ENCODE assay signal across 8 cellular contexts in the genomic region with DNA sequence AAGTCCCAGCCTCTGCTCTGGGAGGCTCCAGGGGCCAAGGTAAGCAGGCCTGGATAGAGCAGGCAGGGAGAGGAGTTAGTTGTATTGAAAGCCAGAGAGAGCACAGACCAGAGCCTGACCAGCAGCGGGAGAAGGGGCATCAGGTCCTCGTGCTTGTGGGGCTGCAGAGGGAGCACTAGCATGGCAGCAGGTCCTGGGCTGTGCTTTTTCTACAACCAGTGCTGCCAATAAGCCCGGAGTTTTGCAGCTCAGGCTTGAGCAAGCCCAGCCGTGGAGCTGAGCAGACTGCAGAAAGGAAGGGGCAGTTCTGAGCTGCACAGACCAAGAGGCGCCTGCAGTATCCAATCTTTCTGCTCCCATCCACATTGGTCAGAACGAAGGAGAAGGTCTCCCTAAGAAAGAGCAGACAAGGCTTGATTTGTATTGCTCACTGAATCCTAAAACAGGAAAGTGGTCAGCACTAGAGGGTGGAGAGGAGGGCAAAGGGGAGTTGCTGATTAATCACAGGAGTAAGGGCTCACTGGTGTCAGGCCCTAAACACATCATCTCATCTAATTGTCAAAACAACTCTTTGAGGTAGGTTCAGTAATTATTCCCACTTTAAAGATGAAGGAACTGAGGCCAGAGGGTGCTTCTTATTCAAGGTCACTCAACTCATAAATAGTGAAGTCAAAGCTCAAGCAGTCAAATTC. TPM values are rescaled to one million over a fixed set of nuclear protein-coding genes. Genes with fewer than 3 reads are reported as not detected.
DNase-seq lines count a peak whose midpoint lies in the region; ATAC-seq and TF ChIP-seq lines count a peak whose summit lies in the region.

No MANE protein-coding gene starts in this region.

- H3K36me3 Mint-ChIP-seq in CD14-positive monocyte: peaks cover 49 to 50% of the 10 kb centered on the region in 2 donors
- peaks cover 14% of the 10 kb centered on the region for H3K36me3 Mint-ChIP-seq in endothelial cell (ENCODE audit: low read depth, unreplicated experiment)

- H3K4me1 Mint-ChIP-seq in CD14-positive monocyte: peaks cover 95% of the 10 kb centered on the region
- H3K4me1 Mint-ChIP-seq in endothelial cell (ENCODE audit: unreplicated experiment): peaks cover 47% of the 10 kb centered on the region

- TF ChIP-seq CTCF in CD14-positive monocyte (IDR thresholded peaks at IDR 0.05) (peak; percentile 57), endothelial cell (IDR thresholded peaks at IDR 0.05; ENCODE audit: unreplicated experiment) (peak; percentile 25), lower leg skin (IDR thresholded peaks at IDR 0.05) (no peak)

- H3K27ac Mint-ChIP-seq in CD14-positive monocyte (peak overlapping the region in 5 of 7 donors; percentile 22 to 80 (median 36)), endothelial cell (ENCODE audit: unreplicated experiment) (peak overlapping the region; percentile 42)

- peaks cover 0 to 2% (median 0%) of the 10 kb centered on the region in 7 donors for H3K9me3 Mint-ChIP-seq in CD14-positive monocyte
- no peaks in the 10 kb centered on the region for H3K9me3 Mint-ChIP-seq in endothelial cell (ENCODE audit: unreplicated experiment)

- 55 to 65% methylated on average over 6 of the region's 6 CpGs for WGBS in lower leg skin, 2 donors

- H3K4me3 Mint-ChIP-seq in CD14-positive monocyte: peak overlapping the region; percentile 34 to 55
- no peak overlapping the region for H3K4me3 Mint-ChIP-seq in endothelial cell (ENCODE audit: unreplicated experiment)

- intact Hi-C loops in CD14-positive monocyte (cut with micrococcal nuclease) (no loop called here), lower leg skin (cut with DNase I; ENCODE audit: low total_unique reads) (no loop called here)

- H3K27me3 Mint-ChIP-seq in CD14-positive monocyte (ENCODE audit: low read depth in 3 of 3) (no peaks in the 10 kb centered on the region), endothelial cell (ENCODE audit: unreplicated experiment) (peaks cover 20% of the 10 kb centered on the region)

- no peak for DNase-seq in CD14-positive monocyte (ENCODE audit: low spot score)
- DNase-seq in endothelial cell (ENCODE audit: low spot score): peak; percentile 60
- DNase-seq in stimulated activated CD4-positive, alpha-beta T cell treated with anti-CD3 and anti-CD28 coated beads, Interleukin-2, amount 100 ng/mL, for 4 hours (ENCODE audit: low read depth): peak; percentile 61
- DNase-seq in mesenteric fat pad (ENCODE audit: low spot score): no peak
- DNase-seq in COLO829 (ENCODE audit: low spot score): no peak
- no peak for DNase-seq in lower leg skin (ENCODE audit: low spot score in 2 of 2)

- no peak overlapping the region for H3K4me3 ChIP-seq in lower leg skin (ENCODE audit: low read depth, poor library complexity, severe bottlenecking)

- no peak for TF ChIP-seq POLR2A in lower leg skin (IDR thresholded peaks at IDR 0.05)

- peak; percentile 54 for ATAC-seq in HG03175 (IDR thresholded peaks at IDR 0.05; ENCODE audit: unreplicated experiment)
- peak; percentile 52 to 60 for ATAC-seq in activated CD4-positive, CD25-positive, alpha-beta regulatory T cell treated with anti-CD3 and anti-CD28 coated beads, Interleukin-2, amount 50 U/mL, for 24 hours

RNA-seq across cellular contexts. Expression of a gene that starts 2.7 kb away (rescaled TPM):
- polyA plus RNA-seq in CD14-positive monocyte: 10 to 100 TPM; 22.4 to 24.0 TPM
- 3.6 TPM for total RNA-seq in endothelial cell (ENCODE audit: unreplicated experiment)
- total RNA-seq in mesenteric fat pad: 33.0 TPM
- 10 to 100 TPM; 26.7 to 48.9 (median 33.6) TPM for total RNA-seq in lower leg skin

RNA-seq across cellular contexts. Expression of a gene that starts 29.8 kb away (rescaled TPM):
- polyA plus RNA-seq in CD14-positive monocyte: 1 to 10 TPM; 1.4 to 9.9 TPM
- 1.3 TPM for total RNA-seq in endothelial cell (ENCODE audit: unreplicated experiment)
- 12.4 TPM for total RNA-seq in mesenteric fat pad
- total RNA-seq in lower leg skin: 10 to 100 TPM in 1 of 4 donors, 1 to 10 TPM in 2, not detected in 1; 2.2 to 15.8 (median 5.5) TPM

RNA-seq across cellular contexts. Expression of a gene that starts 57.7 kb away (rescaled TPM):
- 10 to 100 TPM; 20.8 to 26.9 TPM for polyA plus RNA-seq in CD14-positive monocyte
- total RNA-seq in endothelial cell (ENCODE audit: unreplicated experiment) (127 TPM), mesenteric fat pad (49.9 TPM), lower leg skin (10 to 100 TPM; 23.5 to 44.0 (median 31.8) TPM)

RNA-seq across cellular contexts. Expression of a gene that starts 57.9 kb away (rescaled TPM):
- 100 to 1,000 TPM; 190 to 204 TPM for polyA plus RNA-seq in CD14-positive monocyte
- 79.8 TPM for total RNA-seq in endothelial cell (ENCODE audit: unreplicated experiment)
- 61.0 TPM for total RNA-seq in mesenteric fat pad
- total RNA-seq in lower leg skin: 10 to 100 TPM; 26.8 to 45.0 (median 40.3) TPM

Comparison
In these comparisons a context has a peak if more than half of its experiments do, and no peak if none do; other contexts are left out.
1. DNase-seq: peak in endothelial cell (single experiment) and stimulated activated CD4-positive, alpha-beta T cell treated with anti-CD3 and anti-CD28 coated beads, Interleukin-2, amount 100 ng/mL, for 4 hours (single experiment); none in CD14-positive monocyte (single experiment), mesenteric fat pad (single experiment), COLO829 (single experiment) and lower leg skin (0 of 2).
2. CTCF ChIP-seq: peak in CD14-positive monocyte (single experiment) and endothelial cell (single experiment); none in lower leg skin (0 of 3).